24 cellular contexts compared by ENCODE assay signal in the genomic region with DNA sequence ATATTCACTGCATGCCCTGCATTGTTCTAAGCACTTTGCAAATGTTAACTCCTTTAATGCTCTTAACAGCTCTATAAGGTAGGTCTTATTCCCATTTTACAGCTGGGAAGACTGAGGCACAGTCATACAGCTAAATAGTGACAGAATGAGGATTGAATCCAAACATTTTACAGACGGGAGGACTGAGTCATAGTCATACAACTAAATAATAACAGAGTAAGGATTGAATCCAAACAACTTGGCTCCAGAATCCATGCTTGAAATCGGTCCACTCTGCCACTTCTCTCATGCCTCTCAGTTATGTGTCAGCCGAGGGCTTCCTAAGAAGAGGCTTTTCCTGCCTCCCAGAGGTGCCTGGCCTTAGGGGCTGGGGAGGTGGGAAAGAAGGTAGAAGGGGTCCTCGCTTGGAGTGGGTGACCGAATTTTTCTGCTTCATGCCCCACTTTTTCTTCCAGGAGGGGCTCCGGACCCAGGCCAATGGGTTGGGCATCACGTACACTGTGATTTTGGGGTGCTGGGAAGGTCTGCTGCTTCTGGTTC. TPM values are rescaled to one million over a fixed set of nuclear protein-coding genes. Genes with fewer than 3 reads are reported as not detected.
DNase-seq lines count a peak whose midpoint lies in the region; ATAC-seq lines count a peak whose summit lies in the region.
"Had no signal": no experiment of that assay in that cellular context is flagged by ENCODE, and none has a peak within 500 bp of the region (broad histone marks: within the 10 kb centered on the region; RNA-seq: fewer than 3 reads in every experiment).

No MANE protein-coding gene starts in this region.

- ATAC-seq in GM18502 (IDR thresholded peaks at IDR 0.05; ENCODE audit: poor library complexity, unreplicated experiment) (no peak), T-helper 17 cell (no peak), HG02759 (IDR thresholded peaks at IDR 0.05; ENCODE audit: unreplicated experiment) (no peak)
- ATAC-seq: gastrocnemius medialis, GM23338, left cardiac atrium had no signal

- peak overlapping the region; percentile 60 for H3K4me2 ChIP-seq in BLaER1
- H3K4me2 ChIP-seq: GM23338 had no signal

- peaks cover 82% of the 10 kb centered on the region for H3K4me1 Mint-ChIP-seq in dendritic cell treated with granulocyte-macrophage colony-stimulating factor and Interleukin-4, amounts not matched to agents 40 ng/mL and 50 ng/mL, for 4 days (ENCODE audit: low read depth)
- H3K4me1 Mint-ChIP-seq in T-helper 17 cell = peaks cover 16% of the 10 kb centered on the region

- no peak overlapping the region for H3K4me3 Mint-ChIP-seq in dendritic cell treated with granulocyte-macrophage colony-stimulating factor and Interleukin-4, amounts not matched to agents 40 ng/mL and 50 ng/mL, for 4 days
- no peak overlapping the region for H3K4me3 Mint-ChIP-seq in T-helper 17 cell
- H3K4me3 Mint-ChIP-seq: activated CD4-positive, alpha-beta memory T cell treated with anti-CD3 and anti-CD28 coated beads, Interleukin-2, amount 10 ng/mL, durations not matched to agents 7 days and 5 days; activated naive CD4-positive, alpha-beta T cell treated with anti-CD3 and anti-CD28 coated beads, Interleukin-2, amount 10 ng/mL, durations not matched to agents 7 days and 5 days; activated T-cell treated with anti-CD3 and anti-CD28 coated beads, Interleukin-2, amount 50 U/mL, for 24 hours; GM23338; mesothelial cell of epicardium; stimulated activated naive CD8-positive, alpha-beta T cell treated with anti-CD3 and anti-CD28 coated beads, Interleukin-15, Interleukin-2, amounts not matched to agents 100 ng/mL and 50 ng/mL, for 24 hours had no signal

- no peak overlapping the region for H3K27ac ChIP-seq in BLaER1
- H3K27ac ChIP-seq: ascending aorta, colonic mucosa, gastrocnemius medialis had no signal

- H3K36me3 Mint-ChIP-seq in dendritic cell treated with granulocyte-macrophage colony-stimulating factor and Interleukin-4, amounts not matched to agents 40 ng/mL and 50 ng/mL, for 4 days (ENCODE audit: low read depth) = peaks cover 37% of the 10 kb centered on the region
- H3K36me3 Mint-ChIP-seq in T-helper 17 cell (ENCODE audit: low read depth) = peaks cover 9% of the 10 kb centered on the region
- H3K36me3 Mint-ChIP-seq: activated naive CD4-positive, alpha-beta T cell treated with anti-CD3 and anti-CD28 coated beads, Interleukin-2, amount 10 ng/mL, durations not matched to agents 7 days and 5 days; IgD-negative memory B cell had no signal

- no peak overlapping the region for H3K4me3 ChIP-seq in BLaER1
- H3K4me3 ChIP-seq: ascending aorta, colonic mucosa, gastrocnemius medialis, GM23338 had no signal

- H3K9me3 ChIP-seq in BLaER1 (no peaks in the 10 kb centered on the region), T-helper 17 cell (ENCODE audit: control insufficient read depth, low read length, poor library complexity, severe bottlenecking) (no peaks in the 10 kb centered on the region)
- H3K9me3 ChIP-seq: ascending aorta, colonic mucosa, gastrocnemius medialis had no signal

- H3K27me3 ChIP-seq in BLaER1 = peaks cover 12% of the 10 kb centered on the region
- H3K27me3 ChIP-seq: ascending aorta, colonic mucosa, gastrocnemius medialis had no signal

- 0 out of 2 replicates have a peak, but pooled peaks cover 6% of the 10 kb centered on the region for H3K36me3 ChIP-seq in BLaER1
- H3K36me3 ChIP-seq: ascending aorta, colonic mucosa, gastrocnemius medialis had no signal

- peak overlapping the region; percentile 84 for H3K27ac Mint-ChIP-seq in dendritic cell treated with granulocyte-macrophage colony-stimulating factor and Interleukin-4, amounts not matched to agents 40 ng/mL and 50 ng/mL, for 4 days
- no peak overlapping the region for H3K27ac Mint-ChIP-seq in T-helper 17 cell
- H3K27ac Mint-ChIP-seq: activated naive CD4-positive, alpha-beta T cell treated with anti-CD3 and anti-CD28 coated beads, Interleukin-2, amount 10 ng/mL, durations not matched to agents 7 days and 5 days; activated T-cell treated with anti-CD3 and anti-CD28 coated beads, Interleukin-2, amount 50 U/mL, for 24 hours; GM23338; mesothelial cell of epicardium; stimulated activated naive CD8-positive, alpha-beta T cell treated with anti-CD3 and anti-CD28 coated beads, Interleukin-15, Interleukin-2, amounts not matched to agents 100 ng/mL and 50 ng/mL, for 24 hours; type B pancreatic cell had no signal

- H3K9ac ChIP-seq in BLaER1 = no peak overlapping the region; the same call in 1 of the 2 replicates

- H3K9me3 Mint-ChIP-seq in dendritic cell treated with granulocyte-macrophage colony-stimulating factor and Interleukin-4, amounts not matched to agents 40 ng/mL and 50 ng/mL, for 4 days = no peaks in the 10 kb centered on the region
- H3K9me3 Mint-ChIP-seq: activated CD4-positive, alpha-beta memory T cell treated with anti-CD3 and anti-CD28 coated beads, Interleukin-2, amount 10 ng/mL, durations not matched to agents 7 days and 5 days; activated naive CD4-positive, alpha-beta T cell treated with anti-CD3 and anti-CD28 coated beads, Interleukin-2, amount 10 ng/mL, durations not matched to agents 7 days and 5 days; activated T-cell treated with anti-CD3 and anti-CD28 coated beads, Interleukin-2, amount 50 U/mL, for 24 hours; GM23338; IgD-negative memory B cell; mesothelial cell of epicardium; stimulated activated naive CD8-positive, alpha-beta T cell treated with anti-CD3 and anti-CD28 coated beads, Interleukin-15, Interleukin-2, amounts not matched to agents 100 ng/mL and 50 ng/mL, for 24 hours; type B pancreatic cell had no signal

- intact Hi-C loops in dendritic cell treated with granulocyte-macrophage colony-stimulating factor and Interleukin-4, amounts not matched to agents 40 ng/mL and 50 ng/mL, for 4 days (cut with micrococcal nuclease) = no loop called here
- intact Hi-C loops in posterior vena cava (cut with DNase I) = no loop called here

- DNase-seq in M059J (ENCODE audit: low read depth) (peak; percentile 66), posterior vena cava (ENCODE audit: low spot score) (peak; percentile 58), T-helper 17 cell (no peak)
- DNase-seq: activated CD4-positive, alpha-beta memory T cell treated with anti-CD3 and anti-CD28 coated beads, Interleukin-2, amount 10 ng/mL, durations not matched to agents 7 days and 5 days; activated naive CD4-positive, alpha-beta T cell treated with anti-CD3 and anti-CD28 coated beads, Interleukin-2, amount 10 ng/mL, durations not matched to agents 7 days and 5 days; activated T-cell treated with anti-CD3 and anti-CD28 coated beads, Interleukin-2, amount 50 U/mL, for 24 hours; DMS153; gastrocnemius medialis; left cardiac atrium; NCI-H2029; NCI-H446; retina; stimulated activated CD4-positive, alpha-beta T cell treated with anti-CD3 and anti-CD28 coated beads, Interleukin-15, amount 100 ng/mL, for 24 hours had no signal

- peaks cover 60% of the 10 kb centered on the region for H3K4me1 ChIP-seq in BLaER1
- H3K4me1 ChIP-seq: colonic mucosa had no signal

- peaks cover 71% of the 10 kb centered on the region for H4K20me1 ChIP-seq in BLaER1

- H3K27me3 Mint-ChIP-seq in dendritic cell treated with granulocyte-macrophage colony-stimulating factor and Interleukin-4, amounts not matched to agents 40 ng/mL and 50 ng/mL, for 4 days = peaks cover 31% of the 10 kb centered on the region
- H3K27me3 Mint-ChIP-seq in T-helper 17 cell = peaks cover 23% of the 10 kb centered on the region

RNA-seq across cellular contexts. Expression of gene SMOX, which starts 4.1 kb away (rescaled TPM):
- total RNA-seq in M059J (2014; rRNA removed; shearing (Covaris generic)) = 56.5 and 67.0 TPM in 2 replicates
- total RNA-seq in posterior vena cava (1 to 10 TPM; 4.3 to 6.8 TPM), T-helper 17 cell (10 to 100 TPM in 1 of 2 donors, 1 to 10 TPM in 1; 3.1 to 40.8 TPM)

Comparison
In these comparisons a context has a peak if more than half of its experiments do, and no peak if none do; other contexts are left out.
1. DNase-seq: peak in M059J (single experiment) and posterior vena cava (single experiment); none in T-helper 17 cell (0 of 3).